Comparison of ENCODE assay signal across 10 cellular contexts in the genomic region with DNA sequence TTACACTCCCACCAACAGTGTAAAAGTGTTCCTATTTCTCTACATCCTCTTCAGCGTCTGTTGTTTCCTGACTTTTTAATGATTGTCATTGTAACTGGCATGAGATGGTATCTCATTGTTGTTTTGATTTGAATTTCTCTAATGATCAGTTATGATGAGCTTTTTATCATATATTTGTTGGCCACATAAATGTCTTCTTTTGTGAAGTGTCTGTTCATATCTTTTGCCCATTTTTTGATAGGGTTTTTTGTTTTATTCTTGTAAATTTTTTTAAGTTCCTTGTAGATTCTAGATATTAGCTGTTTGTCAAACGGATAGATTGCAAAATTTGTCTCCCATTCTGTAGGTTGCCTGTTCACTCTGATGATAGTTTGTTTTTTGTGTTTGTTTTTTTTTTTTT. TPM values are rescaled to one million over a fixed set of nuclear protein-coding genes. Genes with fewer than 3 reads are reported as not detected.
"Had no signal": no experiment of that assay in that cellular context is flagged by ENCODE, and none has a peak within 500 bp of the region (broad histone marks: within the 10 kb centered on the region; RNA-seq: fewer than 3 reads in every experiment).

No MANE protein-coding gene starts in this region.

RNA-seq across cellular contexts. Expression of gene CLEC2D, which starts 13.4 kb away (rescaled TPM):
- total RNA-seq: ascending aorta had no signal

RNA-seq across cellular contexts. Expression of gene CLECL1, which starts 49.9 kb away (rescaled TPM):
- total RNA-seq: ascending aorta, dermis microvascular lymphatic vessel endothelial cell, gastrocnemius medialis, left ventricle myocardium superior, mammary epithelial cell, neural crest cell, occipital lobe, SK-MEL-5, skeletal muscle tissue, vagina had no signal
